ENCODE assay signal across 8 cellular contexts in the genomic region with DNA sequence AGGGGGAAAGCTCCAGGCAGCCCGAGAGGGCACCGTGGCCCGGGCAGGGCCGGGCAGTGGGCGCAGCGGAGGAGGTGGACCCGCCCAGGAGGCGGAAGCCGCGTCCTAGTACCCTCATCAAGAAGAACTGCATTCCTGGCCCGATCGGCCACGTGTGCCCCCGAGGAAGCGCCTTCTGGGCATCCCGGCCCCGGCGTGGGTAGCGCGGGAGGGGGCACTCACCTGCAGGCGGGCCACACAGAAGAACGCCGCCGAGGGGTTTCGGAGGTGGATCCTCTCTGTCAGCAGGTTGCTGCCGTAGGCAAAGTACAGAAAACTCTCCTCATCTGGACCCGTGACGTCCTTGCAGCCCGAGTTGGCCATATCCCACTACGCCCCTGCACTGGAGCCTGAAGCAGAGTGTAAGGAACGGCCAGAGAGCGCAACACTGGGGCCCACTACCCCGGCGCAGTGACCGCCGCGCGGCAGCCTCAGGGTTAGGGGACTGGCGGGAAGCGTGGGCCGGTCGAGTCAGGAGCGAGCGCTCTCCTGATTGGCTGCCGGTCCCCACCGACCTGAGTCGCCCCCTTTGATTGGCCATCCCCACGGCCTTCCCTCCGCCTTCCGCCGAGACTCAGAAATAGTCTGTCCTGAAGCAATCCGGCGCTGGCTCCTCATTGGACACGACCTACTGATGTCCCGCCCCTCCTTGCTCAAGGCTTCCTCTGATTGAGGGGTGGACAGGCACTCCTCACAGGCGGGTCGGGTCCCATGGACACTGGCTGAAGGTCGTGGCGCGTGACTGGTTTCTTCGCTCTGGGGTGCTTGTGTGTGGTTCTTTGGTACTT. TPM values are rescaled to one million over a fixed set of nuclear protein-coding genes. Genes with fewer than 3 reads are reported as not detected.
DNase-seq lines count a peak whose midpoint lies in the region; TF ChIP-seq lines count a peak whose summit lies in the region.

A gene with protein sequence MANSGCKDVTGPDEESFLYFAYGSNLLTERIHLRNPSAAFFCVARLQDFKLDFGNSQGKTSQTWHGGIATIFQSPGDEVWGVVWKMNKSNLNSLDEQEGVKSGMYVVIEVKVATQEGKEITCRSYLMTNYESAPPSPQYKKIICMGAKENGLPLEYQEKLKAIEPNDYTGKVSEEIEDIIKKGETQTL (minus strand): TSS at position 483 of the 827 bp plus-strand sequence. CDS start 120 bp downstream, at position 363.

- POLR2A ChIA-PET in activated CD8-positive, alpha-beta memory T cell treated with anti-CD3 and anti-CD28 coated beads for 36 hours (lab: Charles Lee) = interaction anchor here (0.8 kb wide), 2 partner anchors 17 to 40 kb away, joined by 3 read pairs; no protein-coding TSS in a partner anchor

- CTCF ChIA-PET in activated CD8-positive, alpha-beta memory T cell treated with anti-CD3 and anti-CD28 coated beads for 36 hours (lab: Charles Lee) = no interaction called here

- TF ChIP-seq CTCF in GM20000 (IDR thresholded peaks at IDR 0.05; ENCODE audit: extremely low read depth, missing control alignments) = no peak

- peak within 1 kb of the TSS; percentile 96 for H3K4me3 ChIP-seq in effector memory CD4-positive, alpha-beta T cell (ENCODE audit: insufficient read depth, low read depth, low read length, poor library complexity, severe bottlenecking)

- H3K27me3 ChIP-seq in effector memory CD4-positive, alpha-beta T cell (replicated peaks; ENCODE audit: control insufficient read depth, insufficient read depth, low read length, poor library complexity, severe bottlenecking) = no peaks in the 10 kb centered on the region

- H3K9me3 ChIP-seq in effector memory CD4-positive, alpha-beta T cell (ENCODE audit: control insufficient read depth, low read length) = no peaks in the 10 kb centered on the region

- H3K27ac ChIP-seq in effector memory CD4-positive, alpha-beta T cell (ENCODE audit: insufficient read depth, low read length, poor library complexity, severe bottlenecking) = peak within 1 kb of the TSS; percentile 57

- DNase-seq in COLO668 (lab: John Stamatoyannopoulos, UW; ENCODE audit: unreplicated experiment) (peak; percentile 99), GM20000 (ENCODE audit: low spot score) (peak; percentile 95), HT-29 (ENCODE audit: low spot score) (peak; percentile 100), NOMO-1 (lab: John Stamatoyannopoulos, UW; ENCODE audit: unreplicated experiment in 2 of 2) (peak; percentile 95 to 98), medulla oblongata (ENCODE audit: extremely low spot score) (peak; percentile 100)
- DNase-seq in effector memory CD4-positive, alpha-beta T cell = peak; percentile 91 to 96 (median 96)
- peak; percentile 95 for DNase-seq in stimulated activated CD8-positive, alpha-beta memory T cell treated with anti-CD3 and anti-CD28 coated beads, Interleukin-12 subunit alpha, Interleukin-12 subunit beta, amount 100 ng/mL, for 1 hour (ENCODE audit: low read depth)

- peaks cover 13% of the 10 kb centered on the region for H3K4me1 ChIP-seq in effector memory CD4-positive, alpha-beta T cell (ENCODE audit: control insufficient read depth, insufficient read depth, low read length, poor library complexity, severe bottlenecking)

- H3K36me3 ChIP-seq in effector memory CD4-positive, alpha-beta T cell (ENCODE audit: control insufficient read depth, insufficient read depth, low read length) = no peaks in the 10 kb centered on the region

RNA-seq across cellular contexts. Expression of the gene that starts here (rescaled TPM):
- total RNA-seq in HT-29 (2014; rRNA removed; shearing (Covaris generic)) = 123 TPM in 2 replicates
- 10 to 100 TPM; 75.7 to 75.9 TPM for total RNA-seq in activated CD8-positive, alpha-beta memory T cell treated with anti-CD3 and anti-CD28 coated beads for 36 hours

Comparison
In these comparisons a context has a peak if more than half of its experiments do, and no peak if none do; other contexts are left out.
1. Peak in every context shown above with its lines: DNase-seq, H3K4me3 ChIP-seq and H3K27ac ChIP-seq.